10 cellular contexts compared by ENCODE assay signal in genomic region chr4:10098770-10099139, GRCh38. TPM values are rescaled to one million over a fixed set of nuclear protein-coding genes. Genes with fewer than 3 reads are reported as not detected.
DNase-seq lines count a peak whose midpoint lies in the region; ATAC-seq, FAIRE-seq and TF ChIP-seq lines count a peak whose summit lies in the region.
"Had no signal": no experiment of that assay in that cellular context is flagged by ENCODE, and none has a peak within 500 bp of the region (broad histone marks: within the 10 kb centered on the region; RNA-seq: fewer than 3 reads in every experiment).

No MANE protein-coding gene starts in this region.

- H3K27ac ChIP-seq in SK-N-SH (ENCODE audit: low read depth in 2 of 2, low read length in 1 of 2) (peak overlapping the region in 1 of 2 experiments; percentile 96; a peak in 1 of 4 replicates), gastrocnemius medialis (peak overlapping the region; percentile 92 to 99 (median 95))

- H3K27me3 Mint-ChIP-seq in type B pancreatic cell = no peaks in the 10 kb centered on the region

- no peak overlapping the region for H3K4me3 Mint-ChIP-seq in type B pancreatic cell

- H3K4me3 ChIP-seq in SK-N-SH (ENCODE audit: low read depth in 2 of 2, low read length in 1 of 2) (no peak overlapping the region), bronchial epithelial cell (ENCODE audit: low read depth, low read length) (no peak overlapping the region), gastrocnemius medialis (no peak overlapping the region), HAP-1 (no peak overlapping the region)

- TF ChIP-seq POLR2A in GM12891 (IDR thresholded peaks at IDR 0.05; ENCODE audit: low read depth, low read length) (no peak), gastrocnemius medialis (IDR thresholded peaks at IDR 0.05) (no peak)

- no peak overlapping the region for H3K9ac ChIP-seq in SK-N-SH

- intact Hi-C loops in gastrocnemius medialis (cut with DNase I; ENCODE audit: low total_unique reads) = no loop called here

- peaks cover 38% of the 10 kb centered on the region for H3F3A ChIP-seq in SK-N-SH (replicated peaks; ENCODE audit: insufficient read depth)

- H3K27ac Mint-ChIP-seq in type B pancreatic cell = no peak overlapping the region

- no peaks in the 10 kb centered on the region for H3K9me2 ChIP-seq in SK-N-SH

- H3K36me3 ChIP-seq in SK-N-SH (replicated peaks in 1 of 2; ENCODE audit: control insufficient read depth in 1 of 2, insufficient read depth in 2 of 2, low read length in 1 of 2) (peaks cover 44 to 87% of the 10 kb centered on the region in 2 experiments), bronchial epithelial cell (ENCODE audit: control insufficient read depth, insufficient read depth, low read length) (peaks cover 62% of the 10 kb centered on the region), gastrocnemius medialis (peaks cover 0 to 18% of the 10 kb centered on the region in 2 donors), HAP-1 (replicated peaks) (peaks cover 81% of the 10 kb centered on the region)

- DNase-seq in GM12891 (ENCODE audit: insufficient read length, low spot score) (no peak), SK-N-SH (no peak), bronchial epithelial cell (ENCODE audit: low read depth) (peak; percentile 38), gastrocnemius medialis (peak; percentile 35 to 70), HAP-1 (ENCODE audit: low spot score in 2 of 2) (no peak), type B pancreatic cell (ENCODE audit: extremely low spot score, unreplicated experiment) (no peak), cortex of kidney (lab: John Stamatoyannopoulos, UW) (no peak)
- DNase-seq: kidney, NCI-H69 had no signal

- no peak for TF ChIP-seq CTCF in SK-N-SH (IDR thresholded peaks at IDR 0.05)
- no peak for TF ChIP-seq CTCF in bronchial epithelial cell (IDR thresholded peaks at IDR 0.05; ENCODE audit: insufficient read depth, low read length, severe bottlenecking)
- no peak for TF ChIP-seq CTCF in gastrocnemius medialis (IDR thresholded peaks at IDR 0.05 in 4 of 5, conservative IDR thresholded peaks at IDR 0.05 in 1 of 5)
- TF ChIP-seq CTCF in type B pancreatic cell (conservative IDR thresholded peaks at IDR 0.05) = no peak

- no peaks in the 10 kb centered on the region for H3K27me3 ChIP-seq in SK-N-SH (ENCODE audit: insufficient read depth)
- H3K27me3 ChIP-seq in bronchial epithelial cell (ENCODE audit: control insufficient read depth, insufficient read depth, low read length) = no peaks in the 10 kb centered on the region
- H3K27me3 ChIP-seq in gastrocnemius medialis = no peaks in the 10 kb centered on the region
- H3K27me3 ChIP-seq in HAP-1 (ENCODE audit: low read depth) = no peaks in the 10 kb centered on the region

- TF ChIP-seq RAD21 in SK-N-SH (IDR thresholded peaks at IDR 0.05; ENCODE audit: low read length) = no peak

- peak overlapping the region; percentile 80 for H3K4me2 ChIP-seq in SK-N-SH

- POLR2A ChIA-PET in SK-N-SH (lab: Yijun Ruan, JAX) = no interaction called here

- peak in 1 of 2 donors; percentile 9 for ATAC-seq in gastrocnemius medialis
- no peak for ATAC-seq in HG02870 (IDR thresholded peaks at IDR 0.05; ENCODE audit: unreplicated experiment)

- peaks cover 21% of the 10 kb centered on the region for H3K36me3 Mint-ChIP-seq in type B pancreatic cell

- H3K9me3 Mint-ChIP-seq in type B pancreatic cell = no peaks in the 10 kb centered on the region

- CTCF ChIA-PET in SK-N-SH (lab: Yijun Ruan, JAX) = no interaction called here

- H4K20me1 ChIP-seq in SK-N-SH (ENCODE audit: insufficient read depth) = peaks cover 100% of the 10 kb centered on the region

- no peak for TF ChIP-seq EP300 in SK-N-SH (IDR thresholded peaks at IDR 0.05; ENCODE audit: borderline replicate concordance in 1 of 2, low read depth in 1 of 2, low read length in 1 of 2)

- no peak for FAIRE-seq in GM12891 (lab: Jason Lieb, UNC)
- peak; percentile 76 for FAIRE-seq in bronchial epithelial cell (lab: Jason Lieb, UNC)
- FAIRE-seq: kidney had no signal

- 45% methylated on average over 7 of the region's 10 CpGs for WGBS in SK-N-SH (ENCODE audit: low lambda C conversion rate)

- peaks cover 86% of the 10 kb centered on the region for H3K79me2 ChIP-seq in SK-N-SH (ENCODE audit: insufficient read depth)

- H2AFZ ChIP-seq in SK-N-SH (ENCODE audit: low read depth) = no peak overlapping the region

- in situ Hi-C loops in gastrocnemius medialis (cut with MboI; ENCODE audit: low sequenced_read_pairs in 4 of 4) (no loop called here), HAP-1 (cut with MboI; ENCODE audit: low sequenced_read_pairs) (no loop called here)

- peaks cover 13 to 35% of the 10 kb centered on the region in 2 experiments; a peak in 3 of 4 replicates for H3K4me1 ChIP-seq in SK-N-SH (ENCODE audit: control insufficient read depth in 1 of 2, insufficient read depth in 2 of 2, low read depth in 1 of 2, low read length in 1 of 2)
- peaks cover 98 to 100% of the 10 kb centered on the region in 2 donors for H3K4me1 ChIP-seq in gastrocnemius medialis
- H3K4me1 ChIP-seq in HAP-1 = peaks cover under 1% of the 10 kb centered on the region; the same call in 1 of the 2 replicates

- peaks cover 26% of the 10 kb centered on the region for H3K4me1 Mint-ChIP-seq in type B pancreatic cell (ENCODE audit: unreplicated experiment)

- H3K9me3 ChIP-seq in SK-N-SH = no peaks in the 10 kb centered on the region
- no peaks in the 10 kb centered on the region for H3K9me3 ChIP-seq in gastrocnemius medialis
- H3K9me3 ChIP-seq in HAP-1 = no peaks in the 10 kb centered on the region

TF ChIP-seq in GM12891, 5 proteins besides CTCF, POLR2A, EP300 and RAD21:
- TF ChIP-seq TAF1 (IDR thresholded peaks at IDR 0.05; ENCODE audit: low read depth, low read length) (no peak), POLR2AphosphoS5 (IDR thresholded peaks at IDR 0.05; ENCODE audit: low read depth, low read length) (peak; percentile 19; the same call in 1 of the 2 replicates), POU2F2 (IDR thresholded peaks at IDR 0.05; ENCODE audit: low read depth, low read length) (no peak)

TF ChIP-seq in SK-N-SH, 30 proteins besides CTCF, POLR2A, EP300 and RAD21:
- TF ChIP-seq TCF12 (IDR thresholded peaks at IDR 0.05) (peak; percentile 28; the same call in 1 of the 2 replicates), MAX (IDR thresholded peaks at IDR 0.05; ENCODE audit: low read depth) (peak; percentile 69; the same call in 1 of the 2 replicates), CHD2 (IDR thresholded peaks at IDR 0.05; ENCODE audit: low read length, partially characterized antibody) (no peak), FOSL2 (IDR thresholded peaks at IDR 0.05; ENCODE audit: borderline replicate concordance, low read depth) (peak; percentile 56; the same call in 1 of the 2 replicates), JUND (IDR thresholded peaks at IDR 0.05) (peak; percentile 54; the same call in 1 of the 2 replicates)

RNA-seq across cellular contexts. Expression of gene WDR1, which starts 17.8 kb away (rescaled TPM):
- polyA plus RNA-seq in GM12891 (2012; ENCODE audit: low read depth, missing spikeins) = 199 TPM
- 287 and 310 TPM in 2 replicates for polyA plus RNA-seq in SK-N-SH (2012; rRNA removed)
- polyA plus RNA-seq in SK-N-SH (2012; cell fraction: cytosol; rRNA removed) = 240 and 255 TPM in 2 replicates
- polyA plus RNA-seq in SK-N-SH (2012; cell fraction: nucleus; rRNA removed) = 297 and 306 TPM in 2 replicates
- 290 and 315 TPM in 2 replicates for total RNA-seq in bronchial epithelial cell
- 10 to 100 TPM; 57.3 to 84.2 (median 72.7) TPM for total RNA-seq in gastrocnemius medialis
- 227 and 313 TPM in 2 replicates for total RNA-seq in type B pancreatic cell (ENCODE audit: low replicate concordance)

Comparison
In these comparisons a context has a peak if more than half of its experiments do, and no peak if none do; other contexts are left out.
1. DNase-seq: peak in bronchial epithelial cell (single experiment) and gastrocnemius medialis (2 of 2); none in GM12891 (single experiment), SK-N-SH (single experiment), HAP-1 (0 of 2), type B pancreatic cell (single experiment) and cortex of kidney (single experiment).